9 cellular contexts compared by ENCODE assay signal in genomic region chr5:57316798-57317327, GRCh38.
A peak's percentile ranks its signal among the peaks of the same experiment; 100 is the strongest.
DNase-seq lines count a peak whose midpoint lies in the region; ATAC-seq, FAIRE-seq and TF ChIP-seq lines count a peak whose summit lies in the region.
"Had no signal": no experiment of that assay in that cellular context is flagged by ENCODE, and none has a peak within 500 bp of the region (broad histone marks: within the 10 kb centered on the region; RNA-seq: fewer than 3 reads in every experiment).

No MANE protein-coding gene starts in this region.

- H3K4me3 ChIP-seq in K562: no peak overlapping the region
- no peak overlapping the region for H3K4me3 ChIP-seq in WERI-Rb-1 (ENCODE audit: low read depth, low read length)

- H3K9me3 ChIP-seq in K562 (replicated peaks; ENCODE audit: control insufficient read depth, insufficient read depth, low read depth, low read length): no peaks in the 10 kb centered on the region
- H3K9me3 ChIP-seq in WERI-Rb-1 (ENCODE audit: severe bottlenecking): no peaks in the 10 kb centered on the region

- no peaks in the 10 kb centered on the region for H3K4me1 ChIP-seq in K562 (replicated peaks in 1 of 2; ENCODE audit: control insufficient read depth in 2 of 2, insufficient read depth in 2 of 2, low read length in 2 of 2)

- BruUV-seq in K562 (replicated peaks; lab: Mats Ljungman, UMichigan): no TSS peak

- no peaks in the 10 kb centered on the region for H3K9me1 ChIP-seq in K562 (ENCODE audit: control insufficient read depth, insufficient read depth, low read length)

- 0% methylated on average over 3 of the region's 3 CpGs for WGBS in K562 (ENCODE audit: insufficient coverage, low coverage, missing lambda C conversion rate)

- H3K79me2 ChIP-seq in K562 (ENCODE audit: control insufficient read depth, insufficient read depth, low read length): no peaks in the 10 kb centered on the region

- DNase-seq in Caki2 (ENCODE audit: low read depth) (peak; percentile 77), K562 (ENCODE audit: extremely low read depth in 1 of 4, low spot score in 3 of 4) (no peak), mucosa of gallbladder (ENCODE audit: low spot score) (peak; percentile 67), WERI-Rb-1 (no peak), DMS79 treated with DMSO at 0.1 percent for 48 hours (lab: John Stamatoyannopoulos, UW) (no peak)
- no peak for DNase-seq in activated CD4-positive, alpha-beta T cell treated with anti-CD3 and anti-CD28 coated beads for 1 hour
- DNase-seq: NCI-H1436 treated with DMSO at 0.1 percent for 48 hours had no signal

- TF ChIP-seq CTCF in K562 (IDR thresholded peaks at IDR 0.05 in 2 of 3, conservative IDR thresholded peaks at IDR 0.05 in 1 of 3; ENCODE audit: insufficient read depth in 2 of 3, low read depth in 1 of 3, low read length in 3 of 3) (no peak), WERI-Rb-1 (IDR thresholded peaks at IDR 0.05; ENCODE audit: low read depth, low read length) (no peak)

- no peak overlapping the region for H3K9ac ChIP-seq in K562 (ENCODE audit: insufficient read depth in 1 of 2, low read depth in 2 of 2, low read length in 2 of 2)

- no peaks in the 10 kb centered on the region for H3K36me3 ChIP-seq in K562 (ENCODE audit: control insufficient read depth, insufficient read depth, low read length)
- no peaks in the 10 kb centered on the region for H3K36me3 ChIP-seq in WERI-Rb-1

- ATAC-seq in HG03439 (IDR thresholded peaks at IDR 0.05; ENCODE audit: unreplicated experiment) (peak; percentile 49), K562 (no peak; the same call in 2 of the 3 replicates), HG02852 (IDR thresholded peaks at IDR 0.05; ENCODE audit: unreplicated experiment) (no peak)

- no peak for FAIRE-seq in K562 (lab: Jason Lieb, UNC)

- no peak for TF ChIP-seq EP300 in K562 (IDR thresholded peaks at IDR 0.05; ENCODE audit: low read length)

- POLR2A ChIA-PET in K562 (lab: Yijun Ruan, JAX): interaction anchor here (0.5 to 0.8 kb wide), 2 partner anchors 12 to 22 kb away, joined by 3 to 6 read pairs; no protein-coding TSS in a partner anchor

- no peak overlapping the region for H3K4me2 ChIP-seq in K562 (ENCODE audit: insufficient read depth, low read length)

- no peak overlapping the region for H2AFZ ChIP-seq in K562 (ENCODE audit: low read depth, low read length)

- CTCF ChIA-PET in K562 (lab: Yijun Ruan, JAX; ENCODE audit: low intra/inter-chr PET ratio): no interaction called here

- no peak overlapping the region for H3K27ac ChIP-seq in K562 (ENCODE audit: extremely low read depth, low read depth, low read length)
- no peak overlapping the region for H3K27ac ChIP-seq in WERI-Rb-1

- TF ChIP-seq POLR2A in K562 (conservative IDR thresholded peaks at IDR 0.05): no peak

- in situ Hi-C loops in Caki2 (cut with HindIII; ENCODE audit: low pct_unique_long_range_greater_than_20kb, low sequenced_read_pairs): no loop called here
- in situ Hi-C loops in K562 (cut with MboI): loop anchor here (25.0 kb wide), 1 partner anchor 1545 kb away; no protein-coding TSS in a partner anchor

- no peak for TF ChIP-seq RAD21 in K562 (CRISPR knock-in tag; conservative IDR thresholded peaks at IDR 0.05 in 1 of 2, IDR thresholded peaks at IDR 0.05 in 1 of 2)

- H4K20me1 ChIP-seq in K562 (replicated peaks; ENCODE audit: control insufficient read depth, insufficient read depth, low read length): no peaks in the 10 kb centered on the region

- intact Hi-C loops in K562 (cut with micrococcal nuclease): no loop called here

- H3K27me3 ChIP-seq in K562 (ENCODE audit: control insufficient read depth in 2 of 2, insufficient read depth in 2 of 2, low read length in 2 of 2): peaks cover 11 to 24% of the 10 kb centered on the region in 2 experiments; a peak in 4 of 5 replicates
- H3K27me3 ChIP-seq in WERI-Rb-1 (ENCODE audit: insufficient read depth, low read depth, severe bottlenecking): no peaks in the 10 kb centered on the region

TF ChIP-seq in K562, 482 proteins besides CTCF, POLR2A, EP300 and RAD21:
- TF ChIP-seq YBX1 (IDR thresholded peaks at IDR 0.05) (no peak), FOSL1 (tag; conservative IDR thresholded peaks at IDR 0.05) (peak; percentile 35; the same call in 1 of the 2 replicates), KDM4B (IDR thresholded peaks at IDR 0.05; ENCODE audit: borderline replicate concordance in 2 of 2, low read depth in 1 of 2) (no peak), RAD51 (IDR thresholded peaks at IDR 0.05; ENCODE audit: borderline replicate concordance, low read depth) (no peak), USF1 (CRISPR knock-in tag; IDR thresholded peaks at IDR 0.05) (no peak), PHTF2 (CRISPR knock-in tag; IDR thresholded peaks at IDR 0.05) (no peak), MAZ (CRISPR knock-in tag; conservative IDR thresholded peaks at IDR 0.05 in 1 of 2, IDR thresholded peaks at IDR 0.05 in 1 of 2) (no peak), ID3 (CRISPR knock-in tag; IDR thresholded peaks at IDR 0.05) (no peak), ID3 (tag; IDR thresholded peaks at IDR 0.05) (no peak), ZNF197 (CRISPR knock-in tag; IDR thresholded peaks at IDR 0.05; ENCODE audit: low read depth) (no peak)

Comparison
In these comparisons a context has a peak if more than half of its experiments do, and no peak if none do; other contexts are left out.
1. DNase-seq: peak in Caki2 (single experiment) and mucosa of gallbladder (single experiment); none in K562 (0 of 4), activated CD4-positive, alpha-beta T cell treated with anti-CD3 and anti-CD28 coated beads for 1 hour (single experiment), WERI-Rb-1 (single experiment) and DMS79 treated with DMSO at 0.1 percent for 48 hours (single experiment).